7 cellular contexts compared by ENCODE assay signal in genomic region chr17:78250891-78251772, GRCh38. TPM values are rescaled to one million over a fixed set of nuclear protein-coding genes. Genes with fewer than 3 reads are reported as not detected.
A peak's percentile ranks its signal among the peaks of the same experiment; 100 is the strongest.
DNase-seq lines count a peak whose midpoint lies in the region; ATAC-seq lines count a peak whose summit lies in the region.

No MANE protein-coding gene starts in this region.

- POLR2A ChIA-PET in activated CD4-positive, alpha-beta T cell treated with anti-CD3 and anti-CD28 coated beads for 36 hours (lab: Charles Lee) = interaction anchor here (0.6 to 1.6 kb wide), 4 partner anchors 35 to 109 kb away, joined by 3 to 6 read pairs (median 4); partner anchors contain the start of gene SOCS3

- H3K4me1 Mint-ChIP-seq in activated CD4-positive, alpha-beta T cell treated with anti-CD3 and anti-CD28 coated beads for 36 hours = peaks cover 42% of the 10 kb centered on the region

- H3K9me3 Mint-ChIP-seq in activated CD4-positive, alpha-beta T cell treated with anti-CD3 and anti-CD28 coated beads for 36 hours (ENCODE audit: low read depth) = no peaks in the 10 kb centered on the region

- peak; percentile 60 for ATAC-seq in GM18498 (IDR thresholded peaks at IDR 0.05; ENCODE audit: unreplicated experiment)
- ATAC-seq in HG03342 (IDR thresholded peaks at IDR 0.05; ENCODE audit: unreplicated experiment) = peak; percentile 67
- ATAC-seq in activated CD4-positive, alpha-beta T cell treated with anti-CD3 and anti-CD28 coated beads for 36 hours = peak; percentile 70

- H3K36me3 Mint-ChIP-seq in activated CD4-positive, alpha-beta T cell treated with anti-CD3 and anti-CD28 coated beads for 36 hours (ENCODE audit: low read depth) = no peaks in the 10 kb centered on the region

- intact Hi-C loops in activated CD4-positive, alpha-beta T cell treated with anti-CD3 and anti-CD28 coated beads for 36 hours (cut with DNase I, micrococcal nuclease) = loop anchor here (1.0 to 5.0 kb wide), 8 partner anchors 64 to 172 kb away; partner anchors contain the start of genes AFMID (in 1 of the 2), TK1 (in 1 of the 2) and TMC8 (in 1 of the 2)

- DNase-seq in NCI-H526 (lab: John Stamatoyannopoulos, UW) (peak; percentile 70 to 91), cerebellum (ENCODE audit: low spot score) (peak; percentile 95), left kidney (ENCODE audit: low read depth, low spot score) (peak; percentile 93)
- peak; percentile 94 for DNase-seq in activated CD4-positive, alpha-beta T cell treated with anti-CD3 and anti-CD28 coated beads for 36 hours
- DNase-seq in stimulated activated CD4-positive, alpha-beta T cell treated with anti-CD3 and anti-CD28 coated beads, Interleukin-2, amount 100 ng/mL, for 4 hours (ENCODE audit: low read depth) = peak; percentile 77

- H3K27me3 Mint-ChIP-seq in activated CD4-positive, alpha-beta T cell treated with anti-CD3 and anti-CD28 coated beads for 36 hours = no peaks in the 10 kb centered on the region

- peak overlapping the region; percentile 63 for H3K27ac Mint-ChIP-seq in activated CD4-positive, alpha-beta T cell treated with anti-CD3 and anti-CD28 coated beads for 36 hours

- CTCF ChIA-PET in activated CD4-positive, alpha-beta T cell treated with anti-CD3 and anti-CD28 coated beads for 36 hours (lab: Charles Lee) = interaction anchor here (0.5 to 4.3 kb wide), 39 partner anchors 8 to 618 kb away, joined by 3 to 24 read pairs (median 4); partner anchors contain the start of genes BIRC5, TK1 and TMEM235

- H3K4me3 Mint-ChIP-seq in activated CD4-positive, alpha-beta T cell treated with anti-CD3 and anti-CD28 coated beads for 36 hours = peak overlapping the region; percentile 41

RNA-seq across cellular contexts. Expression of gene TMEM235, which starts 19.7 kb away (rescaled TPM):
- total RNA-seq in activated CD4-positive, alpha-beta T cell treated with anti-CD3 and anti-CD28 coated beads for 36 hours = not detected
- 1.6 TPM for total RNA-seq in cerebellum

RNA-seq across cellular contexts. Expression of gene BIRC5, which starts 37.1 kb away (rescaled TPM):
- total RNA-seq in activated CD4-positive, alpha-beta T cell treated with anti-CD3 and anti-CD28 coated beads for 36 hours = 100 to 1,000 TPM; 100 to 107 TPM
- total RNA-seq in cerebellum = 17.6 TPM

Comparison
In these comparisons a context has a peak if more than half of its experiments do, and no peak if none do; other contexts are left out.
1. Peak in every context shown above with its lines: DNase-seq and ATAC-seq.